In genomic region chr15:49438970-49439631, GRCh38 we compare ENCODE assay signal across 8 cellular contexts. TPM values are rescaled to one million over a fixed set of nuclear protein-coding genes. Genes with fewer than 3 reads are reported as not detected.
DNase-seq lines count a peak whose midpoint lies in the region; ATAC-seq and TF ChIP-seq lines count a peak whose summit lies in the region.

No MANE protein-coding gene starts in this region.

- H3K36me3 ChIP-seq in IMR-90 (ENCODE audit: control insufficient read depth, insufficient read depth, low read length): peaks cover 17% of the 10 kb centered on the region

- H4K5ac ChIP-seq in IMR-90 (ENCODE audit: low read depth, low read length): peak overlapping the region; percentile 95; the same call in 1 of the 2 replicates

- peaks cover 22% of the 10 kb centered on the region for H3K4me1 ChIP-seq in IMR-90 (ENCODE audit: control insufficient read depth, insufficient read depth, low read length)

- no peak for TF ChIP-seq CTCF in GM20000 (IDR thresholded peaks at IDR 0.05; ENCODE audit: extremely low read depth, missing control alignments)
- TF ChIP-seq CTCF in IMR-90 (conservative IDR thresholded peaks at IDR 0.05; ENCODE audit: low read depth, low read length): no peak
- no peak for TF ChIP-seq CTCF in fibroblast of villous mesenchyme (IDR thresholded peaks at IDR 0.05; ENCODE audit: insufficient read depth, low read depth, low read length)

- peak overlapping the region; percentile 76 for H3K23ac ChIP-seq in IMR-90 (ENCODE audit: low read depth, low read length)

- H2BK15ac ChIP-seq in IMR-90 (ENCODE audit: low read depth, low read length): peak overlapping the region; percentile 59; the same call in 2 of the 3 replicates

- H2BK20ac ChIP-seq in IMR-90 (ENCODE audit: low read depth, low read length): peak overlapping the region; percentile 85

- H3K27me3 Mint-ChIP-seq in stimulated activated memory B cell treated with anti-CD40 and anti-IgM and Interleukin-4, amounts not matched to agents 10 μg/mL and 1 μg/mL and 100 μg/mL, for 72 hours: no peaks in the 10 kb centered on the region

- DNase-seq in GM20000 (ENCODE audit: low spot score) (peak; percentile 4), IMR-90 (no peak), fibroblast of villous mesenchyme (ENCODE audit: low read depth) (peak; percentile 37), H4 (ENCODE audit: low spot score) (no peak), HuH-7.5 (ENCODE audit: low spot score) (no peak)
- DNase-seq in effector CD8-positive, alpha-beta T cell (lab: John Stamatoyannopoulos, UW): no peak

- peak overlapping the region; percentile 58 for H3K4me2 ChIP-seq in IMR-90 (ENCODE audit: low read depth, low read length)

- peak overlapping the region; percentile 70 for H4K91ac ChIP-seq in IMR-90 (ENCODE audit: insufficient read depth, low read depth, low read length)

- peak overlapping the region; percentile 26 for H2AFZ ChIP-seq in IMR-90 (replicated peaks; ENCODE audit: low read length, poor library complexity)

- H2BK5ac ChIP-seq in IMR-90 (ENCODE audit: low read depth, low read length, poor library complexity, severe bottlenecking): peak overlapping the region; percentile 86

- dilution Hi-C loops in IMR-90 (cut with HindIII; ENCODE audit: low sequenced_read_pairs, unreplicated experiment): no loop called here

- CTCF ChIA-PET in IMR-90 (lab: Yijun Ruan, JAX): interaction anchor here (1.1 kb wide), 1 partner anchor 16 kb away, joined by 3 read pairs; the partner anchor contains the start of gene FGF7

- H3K14ac ChIP-seq in IMR-90 (replicated peaks; ENCODE audit: low read depth, low read length): peak overlapping the region; percentile 71

- no peaks in the 10 kb centered on the region for H3K9me3 Mint-ChIP-seq in stimulated activated memory B cell treated with anti-CD40 and anti-IgM and Interleukin-4, amounts not matched to agents 10 μg/mL and 1 μg/mL and 100 μg/mL, for 72 hours

- WGBS in IMR-90 (ENCODE audit: extremely low coverage in 2 of 2, insufficient read length in 1 of 2), 2 experiments: no CpG with 5 or more reads among the region's 6 CpGs

- peak overlapping the region; percentile 32; the same call in 1 of the 2 replicates for H3K56ac ChIP-seq in IMR-90 (ENCODE audit: extremely low read depth, insufficient read depth, low read length)

- H3K4me1 Mint-ChIP-seq in stimulated activated memory B cell treated with anti-CD40 and anti-IgM and Interleukin-4, amounts not matched to agents 10 μg/mL and 1 μg/mL and 100 μg/mL, for 72 hours: peaks cover 16% of the 10 kb centered on the region

- POLR2A ChIA-PET in IMR-90 (lab: Charles Lee; ENCODE audit: unreplicated experiment): no interaction called here

- TF ChIP-seq RAD21 in IMR-90 (IDR thresholded peaks at IDR 0.05; ENCODE audit: low read length): no peak

- no peak overlapping the region for H3K4me3 Mint-ChIP-seq in stimulated activated memory B cell treated with anti-CD40 and anti-IgM and Interleukin-4, amounts not matched to agents 10 μg/mL and 1 μg/mL and 100 μg/mL, for 72 hours

- H3K4me3 ChIP-seq in IMR-90 (ENCODE audit: insufficient read depth, low read depth, low read length) (no peak overlapping the region), fibroblast of villous mesenchyme (ENCODE audit: low read depth, low read length) (no peak overlapping the region)

- H3K18ac ChIP-seq in IMR-90 (ENCODE audit: low read depth, low read length): peak overlapping the region; percentile 97

- ATAC-seq in IMR-90 (ENCODE audit: low read depth) (no peak; the same call in 1 of the 2 replicates), GM19452 (IDR thresholded peaks at IDR 0.05; ENCODE audit: unreplicated experiment) (no peak)
- peak; percentile 66 for ATAC-seq in stimulated activated memory B cell treated with anti-CD40 and anti-IgM and Interleukin-4, amounts not matched to agents 10 μg/mL and 1 μg/mL and 100 μg/mL, for 72 hours

- peaks cover 12 to 48% of the 10 kb centered on the region in 2 experiments for H3K79me1 ChIP-seq in IMR-90 (ENCODE audit: low read depth in 1 of 2, low read length in 2 of 2)

- peak overlapping the region; percentile 91 for H2BK120ac ChIP-seq in IMR-90 (ENCODE audit: low read depth, low read length)

- no peaks in the 10 kb centered on the region for H3K36me3 Mint-ChIP-seq in stimulated activated memory B cell treated with anti-CD40 and anti-IgM and Interleukin-4, amounts not matched to agents 10 μg/mL and 1 μg/mL and 100 μg/mL, for 72 hours

- H2AK9ac ChIP-seq in IMR-90 (replicated peaks; ENCODE audit: low read depth, low read length, poor library complexity): peak overlapping the region; percentile 55

- TF ChIP-seq POLR2A in IMR-90 (IDR thresholded peaks at IDR 0.05; ENCODE audit: low read depth, low read length): no peak

- H3K27me3 ChIP-seq in IMR-90 (ENCODE audit: control insufficient read depth, insufficient read depth, low read length): no peaks in the 10 kb centered on the region

- H2AK5ac ChIP-seq in IMR-90 (ENCODE audit: low read depth, low read length): peak overlapping the region; percentile 74

- peaks cover 9% of the 10 kb centered on the region for H4K20me1 ChIP-seq in IMR-90 (ENCODE audit: insufficient read depth, low read length)

- intact Hi-C loops in IMR-90 (cut with micrococcal nuclease): loop anchor here (5.0 kb wide), 2 partner anchors 418 to 698 kb away; no protein-coding TSS in a partner anchor

- peak overlapping the region; percentile 42 to 71; a peak in 3 of 4 replicates for H4K8ac ChIP-seq in IMR-90 (ENCODE audit: low read depth in 2 of 2, low read length in 2 of 2)

- H3K9me3 ChIP-seq in IMR-90 (ENCODE audit: control insufficient read depth, insufficient read depth, low read length): no peaks in the 10 kb centered on the region

- peak overlapping the region; percentile 21 for H3K27ac ChIP-seq in IMR-90 (ENCODE audit: insufficient read depth, low read length)

- in situ Hi-C loops in IMR-90 (cut with MboI; ENCODE audit: low sequenced_read_pairs): no loop called here

- peaks cover 11% of the 10 kb centered on the region for H3K9me1 ChIP-seq in IMR-90 (ENCODE audit: insufficient read depth, low read length)

- peak overlapping the region; percentile 81 for H3K4ac ChIP-seq in IMR-90 (ENCODE audit: low read depth, low read length)

- H3K9ac ChIP-seq in IMR-90 (ENCODE audit: low read depth, low read length): no peak overlapping the region; the same call in 1 of the 2 replicates

- peak overlapping the region; percentile 44 for H3K27ac Mint-ChIP-seq in stimulated activated memory B cell treated with anti-CD40 and anti-IgM and Interleukin-4, amounts not matched to agents 10 μg/mL and 1 μg/mL and 100 μg/mL, for 72 hours

- no TSS peak for BruUV-seq in IMR-90 (replicated peaks; lab: Mats Ljungman, UMichigan)

TF ChIP-seq in IMR-90, 13 proteins besides CTCF, POLR2A, EP300 and RAD21:
- no peak for TF ChIP-seq MAFK (IDR thresholded peaks at IDR 0.05; ENCODE audit: low read depth, low read length)
- no peak for TF ChIP-seq MXI1 (IDR thresholded peaks at IDR 0.05; ENCODE audit: borderline replicate concordance, low read depth, low read length)
- TF ChIP-seq SMC3 (IDR thresholded peaks at IDR 0.05; ENCODE audit: low read depth, low read length): no peak
- TF ChIP-seq MAZ (IDR thresholded peaks at IDR 0.05; ENCODE audit: borderline replicate concordance, low read depth, low read length): no peak
- TF ChIP-seq NFE2L2 (IDR thresholded peaks at IDR 0.05; ENCODE audit: low read depth, low read length): no peak
- no peak for TF ChIP-seq CHD1 (IDR thresholded peaks at IDR 0.05; ENCODE audit: low read depth, low read length)
- no peak for TF ChIP-seq BHLHE40 (IDR thresholded peaks at IDR 0.05; ENCODE audit: low read depth, low read length)
- TF ChIP-seq CEBPB (IDR thresholded peaks at IDR 0.05; ENCODE audit: low read depth, low read length): no peak
- TF ChIP-seq USF2 (IDR thresholded peaks at IDR 0.05; ENCODE audit: low read depth, low read length): no peak
- TF ChIP-seq RCOR1 (IDR thresholded peaks at IDR 0.05; ENCODE audit: insufficient replicate concordance, low read length): no peak
- no peak for TF ChIP-seq ELK1 (IDR thresholded peaks at IDR 0.05; ENCODE audit: borderline replicate concordance, low read depth, low read length)
- no peak for TF ChIP-seq RFX5 (IDR thresholded peaks at IDR 0.05; ENCODE audit: low read depth, low read length)
- TF ChIP-seq FOS (IDR thresholded peaks at IDR 0.05; ENCODE audit: low read depth, low read length): no peak

RNA-seq across cellular contexts. Expression of gene FGF7, which starts 16.1 kb away (rescaled TPM):
- total RNA-seq in IMR-90 (2012; rRNA removed) (34.8 and 69.2 TPM in 2 replicates), fibroblast of villous mesenchyme (75.7 and 369 TPM in 2 replicates)
- polyA plus RNA-seq in IMR-90 (2012; rRNA removed): 19.5 and 27.3 TPM in 2 replicates
- polyA plus RNA-seq in IMR-90 (2012; cell fraction: cytosol; rRNA removed): 2.9 and 3.0 TPM in 2 replicates
- 0.61 and 12.9 TPM in 2 replicates for polyA plus RNA-seq in IMR-90 (2012; cell fraction: nucleus; rRNA removed; ENCODE audit: low replicate concordance)
- 3.6 and 8.2 TPM in 2 replicates for total RNA-seq in H4 (2014; rRNA removed; shearing (Covaris generic))

Comparison
In these comparisons a context has a peak if more than half of its experiments do, and no peak if none do; other contexts are left out.
1. DNase-seq: peak in GM20000 (single experiment) and fibroblast of villous mesenchyme (single experiment); none in IMR-90 (single experiment), H4 (single experiment), HuH-7.5 (single experiment) and effector CD8-positive, alpha-beta T cell (single experiment).